In genomic region chr3:126780666-126781065, GRCh38 we compare ENCODE assay signal across 18 cellular contexts.
"Had no signal": no experiment of that assay in that cellular context is flagged by ENCODE, and none has a peak within 500 bp of the region (broad histone marks: within the 10 kb centered on the region; RNA-seq: fewer than 3 reads in every experiment).

No MANE protein-coding gene starts in this region.

- H3K9me3 ChIP-seq: gastrocnemius medialis, thoracic aorta had no signal

- H3K27me3 ChIP-seq: cardiac muscle cell, gastrocnemius medialis had no signal

- H3K4me3 ChIP-seq: cardiac muscle cell, gastrocnemius medialis, smooth muscle cell, thoracic aorta had no signal

- H3K27ac ChIP-seq: cardiac muscle cell, gastrocnemius medialis, thoracic aorta had no signal

- H3K36me3 ChIP-seq: cardiac muscle cell, gastrocnemius medialis, thoracic aorta had no signal

- DNase-seq: activated CD4-positive, alpha-beta T cell treated with anti-CD3 and anti-CD28 coated beads, Interleukin-2, amount 10 ng/mL, durations not matched to agents 7 days and 5 days; activated CD8-positive, alpha-beta T cell treated with anti-CD3 and anti-CD28 coated beads, Interleukin-2, amount 10 ng/mL, durations not matched to agents 7 days and 5 days; activated gamma-delta T cell; activated naive CD4-positive, alpha-beta T cell treated with anti-CD3 and anti-CD28 coated beads, Interleukin-2, amount 50 U/mL, for 16 hours; activated naive CD8-positive, alpha-beta T cell treated with anti-CD3 and anti-CD28 coated beads, Interleukin-2, amount 50 U/mL, for 24 hours; dermis blood vessel endothelial cell; effector CD8-positive, alpha-beta T cell; gastrocnemius medialis; hypothalamus; naive B cell; occipital lobe; stimulated activated CD4-positive, alpha-beta T cell treated with anti-CD3 and anti-CD28 coated beads, Interleukin-15, amount 100 ng/mL, for 24 hours; stimulated activated CD8-positive, alpha-beta memory T cell treated with anti-CD3 and anti-CD28 coated beads, Interleukin-4, amount 100 ng/mL, for 48 hours; stimulated activated naive B cell treated with anti-CD40 and anti-IgM and Interleukin-4, amounts not matched to agents 10 μg/mL and 1 μg/mL and 100 μg/mL, for 72 hours; T1000 had no signal
